ENCODE assay signal across 2 cellular contexts in genomic region chr13:49653478-49653877, GRCh38.
TF ChIP-seq lines count a peak whose summit lies in the region.

No MANE protein-coding gene starts in this region.

TF ChIP-seq in HEK293, 187 proteins besides CTCF, POLR2A, EP300 and RAD21:
- TF ChIP-seq ZNF121 (tag by site-specific recombination; IDR thresholded peaks at IDR 0.05), result peak; percentile 84
- TF ChIP-seq ZNF830 (tag by site-specific recombination; IDR thresholded peaks at IDR 0.05; ENCODE audit: low read depth), result no peak

TF ChIP-seq in H1, 55 proteins besides CTCF, POLR2A, EP300 and RAD21:
- TF ChIP-seq KDM1A (IDR thresholded peaks at IDR 0.05; ENCODE audit: borderline replicate concordance, low read length) (0 out of 2 replicates have a peak, but pooled peaks have one; percentile 27), KDM4A (IDR thresholded peaks at IDR 0.05; ENCODE audit: low read depth, low read length, severe bottlenecking) (no peak), CBX8 (IDR thresholded peaks at IDR 0.05; ENCODE audit: borderline replicate concordance, low read depth, low read length) (no peak), SP4 (IDR thresholded peaks at IDR 0.05; ENCODE audit: low read length) (no peak), MAX (IDR thresholded peaks at IDR 0.05) (no peak), SRF (IDR thresholded peaks at IDR 0.05; ENCODE audit: low read depth, low read length) (no peak), CEBPB (IDR thresholded peaks at IDR 0.05; ENCODE audit: low read depth, low read length) (peak; percentile 49; the same call in 1 of the 2 replicates), SP2 (IDR thresholded peaks at IDR 0.05; ENCODE audit: low read length) (no peak), JUN (IDR thresholded peaks at IDR 0.05; ENCODE audit: low read depth, low read length) (no peak), TBP (IDR thresholded peaks at IDR 0.05; ENCODE audit: low read depth, low read length) (no peak), CBX5 (IDR thresholded peaks at IDR 0.05; ENCODE audit: low read depth, low read length) (no peak), SUZ12 (IDR thresholded peaks at IDR 0.05; ENCODE audit: low read length) (no peak)
TF ChIP-seq in H1: peak in this region for 2.
